In genomic region chr5:38420691-38421395, GRCh38 we compare ENCODE assay signal across 8 cellular contexts.
DNase-seq lines count a peak whose midpoint lies in the region; ATAC-seq and TF ChIP-seq lines count a peak whose summit lies in the region.

No MANE protein-coding gene starts in this region.

- intact Hi-C loops in left ventricle myocardium superior (cut with micrococcal nuclease) (no loop called here), gastrocnemius medialis (cut with DNase I; ENCODE audit: low total_unique reads) (loop anchor here (2.0 to 10.0 kb wide), 3 partner anchors 246 to 504 kb away; no protein-coding TSS in a partner anchor)

- TF ChIP-seq CTCF in gastrocnemius medialis (IDR thresholded peaks at IDR 0.05 in 4 of 5, conservative IDR thresholded peaks at IDR 0.05 in 1 of 5), result peak; percentile 49 to 75 (median 68)

- H3K4me3 ChIP-seq in adipocyte (ENCODE audit: low read length) (peak overlapping the region; percentile 28), gastrocnemius medialis (no peak overlapping the region)

- ATAC-seq in HG02852 (IDR thresholded peaks at IDR 0.05; ENCODE audit: unreplicated experiment) (peak; percentile 47), left ventricle myocardium superior (peak; percentile 78), gastrocnemius medialis (peak; percentile 81 to 83), HG02678 (IDR thresholded peaks at IDR 0.05; ENCODE audit: unreplicated experiment) (no peak)

- TF ChIP-seq POLR2A in gastrocnemius medialis (IDR thresholded peaks at IDR 0.05), result no peak

- H3K9me3 ChIP-seq in adipocyte (ENCODE audit: control insufficient read depth, low read length) (no peaks in the 10 kb centered on the region), gastrocnemius medialis (no peaks in the 10 kb centered on the region)

- H3K36me3 ChIP-seq in adipocyte (ENCODE audit: control insufficient read depth, insufficient read depth, low read length, severe bottlenecking) (no peaks in the 10 kb centered on the region), gastrocnemius medialis (no peaks in the 10 kb centered on the region)

- H3K27ac ChIP-seq in gastrocnemius medialis, result no peak overlapping the region

- H3K4me1 ChIP-seq in adipocyte (ENCODE audit: control insufficient read depth, insufficient read depth, low read length) (peaks cover 50% of the 10 kb centered on the region), gastrocnemius medialis (no peaks in the 10 kb centered on the region)

- H3K9ac ChIP-seq in adipocyte (ENCODE audit: low read length), result peak overlapping the region; percentile 11

- H3K27me3 ChIP-seq in adipocyte (replicated peaks; ENCODE audit: control insufficient read depth, insufficient read depth, low read length), result no peaks in the 10 kb centered on the region
- H3K27me3 ChIP-seq in gastrocnemius medialis, result no peaks in the 10 kb centered on the region

- DNase-seq in DMS79 (lab: John Stamatoyannopoulos, UW) (peak; percentile 11), NCI-H460 (ENCODE audit: extremely low read depth, low read depth) (peak; percentile 73), adipocyte (ENCODE audit: low read depth) (peak; percentile 85), left ventricle myocardium superior (peak; percentile 58), gastrocnemius medialis (peak; percentile 7 to 44)
- DNase-seq in effector CD8-positive, alpha-beta T cell (lab: John Stamatoyannopoulos, UW), result no peak

- in situ Hi-C loops in gastrocnemius medialis (cut with MboI; ENCODE audit: low sequenced_read_pairs in 4 of 4), result no loop called here
